8 cellular contexts compared by ENCODE assay signal in genomic region chr3:4474683-4475490, GRCh38. TPM values are rescaled to one million over a fixed set of nuclear protein-coding genes. Genes with fewer than 3 reads are reported as not detected.
DNase-seq lines count a peak whose midpoint lies in the region; TF ChIP-seq lines count a peak whose summit lies in the region.

No MANE protein-coding gene starts in this region.

- no peak for TF ChIP-seq EP300 in suprapubic skin (IDR thresholded peaks at IDR 0.05)

- in situ Hi-C loops in mammary epithelial cell (cut with MboI; ENCODE audit: low sequenced_read_pairs in 2 of 2): no loop called here

- DNase-seq in GM03348 (ENCODE audit: low spot score) (peak; percentile 27), H4 (ENCODE audit: low spot score) (peak; percentile 57), NCI-H460 (ENCODE audit: extremely low read depth, low read depth) (peak; percentile 44), mammary epithelial cell (peak; percentile 56), myocyte (ENCODE audit: low read depth) (peak; percentile 48), activated gamma-delta T cell treated with Interleukin-2 at 50 U/mL for 16 hours (no peak), suprapubic skin (ENCODE audit: low spot score in 2 of 2) (no peak), Caco-2 (no peak)

- BruUV-seq in mammary epithelial cell (replicated peaks; lab: Mats Ljungman, UMichigan): no TSS peak
- no TSS peak for BruUV-seq in Caco-2 (replicated peaks; lab: Mats Ljungman, UMichigan)

- H3K9me3 ChIP-seq in mammary epithelial cell (replicated peaks; ENCODE audit: insufficient read depth, low read length) (no peaks in the 10 kb centered on the region), suprapubic skin (no peaks in the 10 kb centered on the region), Caco-2 (no peaks in the 10 kb centered on the region)

- no peak overlapping the region for H3K27ac Mint-ChIP-seq in Caco-2 (ENCODE audit: unreplicated experiment)

- peaks cover 14% of the 10 kb centered on the region for H3K27me3 Mint-ChIP-seq in Caco-2 (ENCODE audit: insufficient read depth, unreplicated experiment)

- TF ChIP-seq POLR2A in suprapubic skin (IDR thresholded peaks at IDR 0.05): no peak

- H3K79me2 ChIP-seq in mammary epithelial cell (ENCODE audit: insufficient read depth, low read length): no peaks in the 10 kb centered on the region

- H3K4me1 ChIP-seq in mammary epithelial cell (ENCODE audit: insufficient read depth, low read length): no peaks in the 10 kb centered on the region
- H3K4me1 ChIP-seq in suprapubic skin: no peaks in the 10 kb centered on the region
- no peaks in the 10 kb centered on the region for H3K4me1 ChIP-seq in Caco-2

- H3K9me3 Mint-ChIP-seq in Caco-2 (ENCODE audit: unreplicated experiment): no peaks in the 10 kb centered on the region

- H3K36me3 Mint-ChIP-seq in Caco-2 (ENCODE audit: insufficient read depth, unreplicated experiment): no peaks in the 10 kb centered on the region

- dilution Hi-C loops in mammary epithelial cell (cut with HindIII; ENCODE audit: low sequenced_read_pairs): no loop called here

- no peak overlapping the region for H2AFZ ChIP-seq in mammary epithelial cell (ENCODE audit: low read depth, low read length)

- 60% methylated on average over 7 of the region's 7 CpGs for WGBS in mammary epithelial cell (ENCODE audit: low coverage, missing lambda C conversion rate)
- 55% methylated on average over 7 of the region's 7 CpGs for WGBS in suprapubic skin

- TF ChIP-seq CTCF in mammary epithelial cell (conservative IDR thresholded peaks at IDR 0.05 in 1 of 2, IDR thresholded peaks at IDR 0.05 in 1 of 2; ENCODE audit: extremely low read depth in 1 of 2, insufficient read depth in 1 of 2, low read depth in 1 of 2, low read length in 2 of 2): no peak
- no peak for TF ChIP-seq CTCF in suprapubic skin (IDR thresholded peaks at IDR 0.05)
- TF ChIP-seq CTCF in Caco-2 (IDR thresholded peaks at IDR 0.05; ENCODE audit: insufficient read depth in 1 of 2, low read depth in 1 of 2, low read length in 1 of 2, severe bottlenecking in 1 of 2, unreplicated experiment in 1 of 2): no peak

- H3K36me3 ChIP-seq in mammary epithelial cell (ENCODE audit: insufficient read depth, low read length) (no peaks in the 10 kb centered on the region), suprapubic skin (no peaks in the 10 kb centered on the region), Caco-2 (ENCODE audit: control insufficient read depth, insufficient read depth, low read length) (no peaks in the 10 kb centered on the region)

- H3K9ac ChIP-seq in mammary epithelial cell (ENCODE audit: insufficient read depth, low read length): no peak overlapping the region

- H3K4me3 ChIP-seq in mammary epithelial cell (replicated peaks in 1 of 3; ENCODE audit: insufficient read depth in 1 of 3, low read depth in 2 of 3, low read length in 3 of 3): no peak overlapping the region
- H3K4me3 ChIP-seq in suprapubic skin: no peak overlapping the region
- no peak overlapping the region for H3K4me3 ChIP-seq in Caco-2 (ENCODE audit: low read depth, low read length)

- POLR2A ChIA-PET in Caco-2 (lab: Charles Lee): interaction anchor here (0.9 kb wide), 1 partner anchor 18 kb away, joined by 14 read pairs; the partner anchor contains the start of gene ITPR1

- no peaks in the 10 kb centered on the region for H4K20me1 ChIP-seq in mammary epithelial cell (ENCODE audit: insufficient read depth, low read length)

- no peak overlapping the region for H3K4me2 ChIP-seq in mammary epithelial cell (ENCODE audit: insufficient read depth, low read depth, low read length)

- H3K4me3 Mint-ChIP-seq in Caco-2 (ENCODE audit: unreplicated experiment): no peak overlapping the region

- H3K27ac ChIP-seq in mammary epithelial cell (ENCODE audit: insufficient read depth, low read depth, low read length) (no peak overlapping the region), suprapubic skin (no peak overlapping the region)

- H3K27me3 ChIP-seq in mammary epithelial cell (ENCODE audit: insufficient read depth, low read length): peaks cover 2% of the 10 kb centered on the region
- H3K27me3 ChIP-seq in suprapubic skin: no peaks in the 10 kb centered on the region
- H3K27me3 ChIP-seq in Caco-2 (replicated peaks; ENCODE audit: control insufficient read depth, insufficient read depth, low read length): no peaks in the 10 kb centered on the region

- intact Hi-C loops in mammary epithelial cell (cut with micrococcal nuclease) (no loop called here), Caco-2 (cut with micrococcal nuclease; ENCODE audit: unreplicated experiment) (no loop called here)

- CTCF ChIA-PET in mammary epithelial cell (lab: Charles Lee; ENCODE audit: low non-redundant PET) (no interaction called here), Caco-2 (lab: Charles Lee) (no interaction called here)

- no peaks in the 10 kb centered on the region for H3K4me1 Mint-ChIP-seq in Caco-2 (ENCODE audit: low read depth, unreplicated experiment)

RNA-seq across cellular contexts. Expression of gene SUMF1, which starts 7.8 kb away (rescaled TPM):
- 39.7 and 45.4 TPM in 2 replicates for total RNA-seq in H4 (2014; rRNA removed; shearing (Covaris generic))
- total RNA-seq in NCI-H460 (2014; rRNA removed; shearing (Covaris generic)): 11.8 and 16.9 TPM in 2 replicates
- 21.7 and 23.8 TPM in 2 replicates for polyA plus RNA-seq in NCI-H460 (2014; cell fraction: nucleus; rRNA removed)
- total RNA-seq in mammary epithelial cell: 10 to 100 TPM; 31.4 to 87.7 TPM
- 37.6 TPM for polyA plus RNA-seq in mammary epithelial cell
- 22.4 TPM for polyA minus RNA-seq in mammary epithelial cell
- total RNA-seq in myocyte: 37.1 and 40.3 TPM in 2 replicates
- 57.5 TPM for polyA plus RNA-seq in myocyte (2012)
- 10 to 100 TPM; 38.9 to 47.3 (median 42.3) TPM for total RNA-seq in suprapubic skin
- 22.9 and 24.4 TPM in 2 replicates for total RNA-seq in Caco-2 (2022)

RNA-seq across cellular contexts. Expression of gene ITPR1, which starts 18.3 kb away (rescaled TPM):
- 4.6 and 5.8 TPM in 2 replicates for total RNA-seq in H4 (2014; rRNA removed; shearing (Covaris generic))
- total RNA-seq in NCI-H460 (2014; rRNA removed; shearing (Covaris generic)): 41.3 and 44.9 TPM in 2 replicates
- 21.1 and 31.3 TPM in 2 replicates for polyA plus RNA-seq in NCI-H460 (2014; cell fraction: nucleus; rRNA removed)
- total RNA-seq in mammary epithelial cell (10 to 100 TPM; 15.6 to 33.2 TPM), myocyte (19.7 and 25.9 TPM in 2 replicates), suprapubic skin (10 to 100 TPM; 14.7 to 45.1 (median 21.0) TPM), Caco-2 (2022) (8.9 and 10.4 TPM in 2 replicates)
- polyA plus RNA-seq in mammary epithelial cell: 9.2 TPM
- 58.6 TPM for polyA minus RNA-seq in mammary epithelial cell
- polyA plus RNA-seq in myocyte (2012): 6.5 TPM

Comparison
In these comparisons a context has a peak if more than half of its experiments do, and no peak if none do; other contexts are left out.
1. DNase-seq: peak in GM03348 (single experiment), H4 (single experiment), NCI-H460 (single experiment), mammary epithelial cell (single experiment) and myocyte (single experiment); none in activated gamma-delta T cell treated with Interleukin-2 at 50 U/mL for 16 hours (single experiment), suprapubic skin (0 of 2) and Caco-2 (0 of 2).